ENCODE assay signal across 1 cellular context in genomic region chr4:4541661-4542570, GRCh38.
TF ChIP-seq lines count a peak whose summit lies in the region.

TSS of gene STX18 (minus strand) at chr4:4542048. CDS start at chr4:4541964, 84 bp downstream.

TF ChIP-seq in K562, 482 proteins besides CTCF, POLR2A, EP300 and RAD21 (continued from another document and continues in another):
- no peak for TF ChIP-seq USF2 (CRISPR knock-in tag; IDR thresholded peaks at IDR 0.05)
- no peak for TF ChIP-seq CBX8 (IDR thresholded peaks at IDR 0.05; ENCODE audit: borderline replicate concordance, extremely low read depth, low read depth, low read length, poor library complexity, severe bottlenecking)
- TF ChIP-seq, protein P1, sequence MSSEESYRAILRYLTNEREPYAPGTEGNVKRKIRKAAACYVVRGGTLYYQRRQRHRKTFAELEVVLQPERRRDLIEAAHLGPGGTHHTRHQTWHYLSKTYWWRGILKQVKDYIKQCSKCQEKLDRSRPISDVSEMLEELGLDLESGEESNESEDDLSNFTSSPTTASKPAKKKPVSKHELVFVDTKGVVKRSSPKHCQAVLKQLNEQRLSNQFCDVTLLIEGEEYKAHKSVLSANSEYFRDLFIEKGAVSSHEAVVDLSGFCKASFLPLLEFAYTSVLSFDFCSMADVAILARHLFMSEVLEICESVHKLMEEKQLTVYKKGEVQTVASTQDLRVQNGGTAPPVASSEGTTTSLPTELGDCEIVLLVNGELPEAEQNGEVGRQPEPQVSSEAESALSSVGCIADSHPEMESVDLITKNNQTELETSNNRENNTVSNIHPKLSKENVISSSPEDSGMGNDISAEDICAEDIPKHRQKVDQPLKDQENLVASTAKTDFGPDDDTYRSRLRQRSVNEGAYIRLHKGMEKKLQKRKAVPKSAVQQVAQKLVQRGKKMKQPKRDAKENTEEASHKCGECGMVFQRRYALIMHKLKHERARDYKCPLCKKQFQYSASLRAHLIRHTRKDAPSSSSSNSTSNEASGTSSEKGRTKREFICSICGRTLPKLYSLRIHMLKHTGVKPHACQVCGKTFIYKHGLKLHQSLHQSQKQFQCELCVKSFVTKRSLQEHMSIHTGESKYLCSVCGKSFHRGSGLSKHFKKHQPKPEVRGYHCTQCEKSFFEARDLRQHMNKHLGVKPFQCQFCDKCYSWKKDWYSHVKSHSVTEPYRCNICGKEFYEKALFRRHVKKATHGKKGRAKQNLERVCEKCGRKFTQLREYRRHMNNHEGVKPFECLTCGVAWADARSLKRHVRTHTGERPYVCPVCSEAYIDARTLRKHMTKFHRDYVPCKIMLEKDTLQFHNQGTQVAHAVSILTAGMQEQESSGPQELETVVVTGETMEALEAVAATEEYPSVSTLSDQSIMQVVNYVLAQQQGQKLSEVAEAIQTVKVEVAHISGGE (CRISPR knock-in tag; IDR thresholded peaks at IDR 0.05), result peak; percentile 99 to 100 (median 100)
- TF ChIP-seq, protein P2, sequence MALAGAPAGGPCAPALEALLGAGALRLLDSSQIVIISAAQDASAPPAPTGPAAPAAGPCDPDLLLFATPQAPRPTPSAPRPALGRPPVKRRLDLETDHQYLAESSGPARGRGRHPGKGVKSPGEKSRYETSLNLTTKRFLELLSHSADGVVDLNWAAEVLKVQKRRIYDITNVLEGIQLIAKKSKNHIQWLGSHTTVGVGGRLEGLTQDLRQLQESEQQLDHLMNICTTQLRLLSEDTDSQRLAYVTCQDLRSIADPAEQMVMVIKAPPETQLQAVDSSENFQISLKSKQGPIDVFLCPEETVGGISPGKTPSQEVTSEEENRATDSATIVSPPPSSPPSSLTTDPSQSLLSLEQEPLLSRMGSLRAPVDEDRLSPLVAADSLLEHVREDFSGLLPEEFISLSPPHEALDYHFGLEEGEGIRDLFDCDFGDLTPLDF (CRISPR knock-in tag; IDR thresholded peaks at IDR 0.05), result peak; percentile 69; the same call in 1 of the 2 replicates
- no peak for TF ChIP-seq HMBOX1 (IDR thresholded peaks at IDR 0.05)
- peak; percentile 55; the same call in 1 of the 2 replicates for TF ChIP-seq MIER1 (IDR thresholded peaks at IDR 0.05; ENCODE audit: low read depth)
- peak; percentile 93 for TF ChIP-seq EP400 (IDR thresholded peaks at IDR 0.05)
- TF ChIP-seq GTF2B (IDR thresholded peaks at IDR 0.05; ENCODE audit: extremely low read depth, insufficient read length), result no peak
- TF ChIP-seq CBX5 (IDR thresholded peaks at IDR 0.05; ENCODE audit: borderline replicate concordance, low read depth), result 0 out of 2 replicates have a peak, but pooled peaks have one; percentile 71
- peak; percentile 71 for TF ChIP-seq PML (IDR thresholded peaks at IDR 0.05; ENCODE audit: low read length)
- no peak for TF ChIP-seq PCBP2 (IDR thresholded peaks at IDR 0.05; ENCODE audit: low read depth, low read length, poor library complexity, severe bottlenecking)
- no peak for TF ChIP-seq PRPF4 (IDR thresholded peaks at IDR 0.05; ENCODE audit: insufficient read depth, low read depth, low read length, poor library complexity, severe bottlenecking)
- TF ChIP-seq SRF (CRISPR knock-in tag; IDR thresholded peaks at IDR 0.05), result peak in 1 of 2 experiments; percentile 65; a peak in 3 of 4 replicates
- TF ChIP-seq HIVEP1 (CRISPR knock-in tag; IDR thresholded peaks at IDR 0.05), result 0 out of 2 replicates have a peak, but pooled peaks have one; percentile 43
- TF ChIP-seq DACH1 (IDR thresholded peaks at IDR 0.05; ENCODE audit: partially characterized antibody), result no peak
- TF ChIP-seq, protein P3, sequence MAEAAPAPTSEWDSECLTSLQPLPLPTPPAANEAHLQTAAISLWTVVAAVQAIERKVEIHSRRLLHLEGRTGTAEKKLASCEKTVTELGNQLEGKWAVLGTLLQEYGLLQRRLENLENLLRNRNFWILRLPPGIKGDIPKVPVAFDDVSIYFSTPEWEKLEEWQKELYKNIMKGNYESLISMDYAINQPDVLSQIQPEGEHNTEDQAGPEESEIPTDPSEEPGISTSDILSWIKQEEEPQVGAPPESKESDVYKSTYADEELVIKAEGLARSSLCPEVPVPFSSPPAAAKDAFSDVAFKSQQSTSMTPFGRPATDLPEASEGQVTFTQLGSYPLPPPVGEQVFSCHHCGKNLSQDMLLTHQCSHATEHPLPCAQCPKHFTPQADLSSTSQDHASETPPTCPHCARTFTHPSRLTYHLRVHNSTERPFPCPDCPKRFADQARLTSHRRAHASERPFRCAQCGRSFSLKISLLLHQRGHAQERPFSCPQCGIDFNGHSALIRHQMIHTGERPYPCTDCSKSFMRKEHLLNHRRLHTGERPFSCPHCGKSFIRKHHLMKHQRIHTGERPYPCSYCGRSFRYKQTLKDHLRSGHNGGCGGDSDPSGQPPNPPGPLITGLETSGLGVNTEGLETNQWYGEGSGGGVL (CRISPR knock-in tag; IDR thresholded peaks at IDR 0.05), result no peak
- TF ChIP-seq HBP1 (CRISPR knock-in tag; IDR thresholded peaks at IDR 0.05), result no peak
- no peak for TF ChIP-seq HDAC3 (IDR thresholded peaks at IDR 0.05; ENCODE audit: borderline replicate concordance, partially characterized antibody)
- peak in 1 of 2 experiments; percentile 82; a peak in 1 of 4 replicates for TF ChIP-seq ZNF639 (CRISPR knock-in tag; conservative IDR thresholded peaks at IDR 0.05 in 1 of 2, IDR thresholded peaks at IDR 0.05 in 1 of 2)
- TF ChIP-seq MTA2 (IDR thresholded peaks at IDR 0.05; ENCODE audit: low read depth), result no peak
- peak; percentile 74 to 82; a peak in 3 of 4 replicates for TF ChIP-seq MLLT1 (IDR thresholded peaks at IDR 0.05)
- TF ChIP-seq ZSCAN29 (IDR thresholded peaks at IDR 0.05), result no peak
- TF ChIP-seq SIRT6 (IDR thresholded peaks at IDR 0.05; ENCODE audit: low read depth, low read length), result peak; percentile 56
- peak; percentile 48; the same call in 1 of the 2 replicates for TF ChIP-seq EHMT2 (IDR thresholded peaks at IDR 0.05)
- TF ChIP-seq RAD51 (IDR thresholded peaks at IDR 0.05; ENCODE audit: borderline replicate concordance, low read depth), result no peak
- TF ChIP-seq TAF9B (IDR thresholded peaks at IDR 0.05; ENCODE audit: partially characterized antibody), result peak; percentile 96
- no peak for TF ChIP-seq CBX2 (IDR thresholded peaks at IDR 0.05; ENCODE audit: insufficient read depth, low read length, poor library complexity, severe bottlenecking)
- no peak for TF ChIP-seq CCAR2 (IDR thresholded peaks at IDR 0.05; ENCODE audit: low read depth, low read length)
- TF ChIP-seq ZNF133 (CRISPR knock-in tag; IDR thresholded peaks at IDR 0.05), result no peak
- no peak for TF ChIP-seq PREB (CRISPR knock-in tag; IDR thresholded peaks at IDR 0.05)
- TF ChIP-seq MCM5 (IDR thresholded peaks at IDR 0.05; ENCODE audit: low read depth), result no peak
- TF ChIP-seq KLF16 (IDR thresholded peaks at IDR 0.05), result no peak
- TF ChIP-seq ZNF592 (IDR thresholded peaks at IDR 0.05), result no peak
- TF ChIP-seq SETDB1 (IDR thresholded peaks at IDR 0.05; ENCODE audit: low read length), result no peak
- TF ChIP-seq ZNF76 (CRISPR knock-in tag; IDR thresholded peaks at IDR 0.05; ENCODE audit: borderline replicate concordance), result 0 out of 2 replicates have a peak, but pooled peaks have one; percentile 51
- TF ChIP-seq SIN3A (IDR thresholded peaks at IDR 0.05; ENCODE audit: borderline replicate concordance in 2 of 2, control insufficient read depth in 1 of 2, low read depth in 2 of 2, low read length in 2 of 2), result peak; percentile 72 to 87; a peak in 3 of 4 replicates
- peak; percentile 80 for TF ChIP-seq OTX1 (CRISPR knock-in tag; IDR thresholded peaks at IDR 0.05)
- no peak for TF ChIP-seq NFE2 (IDR thresholded peaks at IDR 0.05; ENCODE audit: low read depth)
- TF ChIP-seq RFX5 (IDR thresholded peaks at IDR 0.05; ENCODE audit: low read depth, low read length), result 0 out of 2 replicates have a peak, but pooled peaks have one; percentile 38
- no peak for TF ChIP-seq ZNF165 (CRISPR knock-in tag; IDR thresholded peaks at IDR 0.05; ENCODE audit: borderline replicate concordance)
